In the genomic region with DNA sequence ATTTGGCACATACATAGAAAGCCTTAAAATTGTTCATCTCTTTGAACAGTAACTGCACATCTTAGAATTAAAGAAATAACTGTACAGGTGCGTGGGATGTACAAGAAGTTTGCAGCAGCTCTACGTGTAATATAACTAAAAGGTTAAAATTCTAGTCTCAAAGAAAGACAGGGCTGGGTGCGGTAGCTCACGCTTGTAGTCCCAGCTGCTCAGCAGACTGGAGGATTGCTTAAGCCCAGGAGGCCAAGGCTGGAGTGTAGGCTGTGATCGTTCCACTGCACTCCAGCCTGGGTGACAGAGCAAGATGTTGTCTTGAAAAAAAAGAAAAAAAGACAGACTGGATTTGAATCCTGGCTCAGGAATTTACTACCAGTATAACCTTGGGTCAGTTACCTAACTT, we compare ENCODE assay signal across 31 cellular contexts.
"Had no signal": no experiment of that assay in that cellular context is flagged by ENCODE, and none has a peak within 500 bp of the region (broad histone marks: within the 10 kb centered on the region; RNA-seq: fewer than 3 reads in every experiment).

No MANE protein-coding gene starts in this region.

- DNase-seq: activated B cell treated with CpG ODN at 0.5 μM for 24 hours; activated CD4-positive, alpha-beta memory T cell treated with anti-CD3 and anti-CD28 coated beads for 36 hours; activated CD4-positive, alpha-beta T cell treated with anti-CD3 and anti-CD28 coated beads for 4 hours; activated CD4-positive, alpha-beta T cell treated with anti-CD3 and anti-CD28 coated beads, Interleukin-2, amount 10 ng/mL, durations not matched to agents 24 days and 14 days; activated CD4-positive, alpha-beta T cell treated with anti-CD3 and anti-CD28 coated beads, Interleukin-2, amount 50 U/mL, for 1 hour; activated CD4-positive, alpha-beta T cell treated with anti-CD3 and anti-CD28 coated beads, Interleukin-2, amount 50 U/mL, for 4 hours; activated CD4-positive, CD25-positive, alpha-beta regulatory T cell treated with anti-CD3 and anti-CD28 coated beads, Interleukin-2, amount 50 U/mL, for 72 hours; activated CD8-positive, alpha-beta memory T cell treated with anti-CD3 and anti-CD28 coated beads, Interleukin-2, amount 50 U/mL, for 4 hours; activated CD8-positive, alpha-beta T cell treated with anti-CD3 and anti-CD28 coated beads for 36 hours; activated effector memory CD4-positive, alpha-beta T cell treated with Interleukin-2 at 50 U/mL for 16 hours; activated gamma-delta T cell; activated naive CD4-positive, alpha-beta T cell treated with anti-CD3 and anti-CD28 coated beads, Interleukin-2, amount 10 ng/mL, durations not matched to agents 7 days and 5 days; activated naive CD4-positive, alpha-beta T cell treated with Interleukin-2 at 50 U/mL for 16 hours; activated naive CD8-positive, alpha-beta T cell treated with anti-CD3 and anti-CD28 coated beads, Interleukin-2, amount 10 ng/mL, durations not matched to agents 7 days and 5 days; activated naive CD8-positive, alpha-beta T cell treated with anti-CD3 and anti-CD28 coated beads, Interleukin-2, amount 50 U/mL, for 24 hours; activated T-cell treated with anti-CD3 and anti-CD28 coated beads, Interleukin-2, amount 50 U/mL, for 24 hours; activated T-cell treated with anti-CD3 and anti-CD28 coated beads, Interleukin-2, amount 50 U/mL, for 48 hours; aorta; body of pancreas; brain microvascular endothelial cell; central memory CD4-positive, alpha-beta T cell; cerebellar nuclear complex; T-cell; T-helper 17 cell; T-helper 9 cell had no signal

- H3K4me1 ChIP-seq: breast epithelium had no signal

- H3K4me3 Mint-ChIP-seq: activated B cell treated with CpG ODN at 0.5 μM for 24 hours; activated CD4-positive, alpha-beta memory T cell treated with anti-CD3 and anti-CD28 coated beads for 36 hours; activated CD4-positive, alpha-beta T cell treated with anti-CD3 and anti-CD28 coated beads, Interleukin-2, amount 10 ng/mL, durations not matched to agents 24 days and 14 days; activated CD8-positive, alpha-beta T cell treated with anti-CD3 and anti-CD28 coated beads for 36 hours; activated naive CD4-positive, alpha-beta T cell treated with anti-CD3 and anti-CD28 coated beads, Interleukin-2, amount 10 ng/mL, durations not matched to agents 7 days and 5 days; activated naive CD4-positive, alpha-beta T cell treated with anti-CD3 and anti-CD28 coated beads, Interleukin-2, amount 50 U/mL, for 24 hours; activated naive CD8-positive, alpha-beta T cell; activated naive CD8-positive, alpha-beta T cell treated with anti-CD3 and anti-CD28 coated beads, Interleukin-2, amount 10 ng/mL, durations not matched to agents 7 days and 5 days; activated naive CD8-positive, alpha-beta T cell treated with anti-CD3 and anti-CD28 coated beads, Interleukin-2, amount 50 U/mL, for 24 hours; activated T-cell treated with anti-CD3 and anti-CD28 coated beads, Interleukin-2, amount 50 U/mL, for 24 hours; T-cell; T-helper 17 cell; T-helper 2 cell treated with Interferon-gamma antibody and Interleukin-4, amounts not matched to agents 5 μg/mL and 100 μg/mL, for 36 hours had no signal

- H3K27me3 ChIP-seq: body of pancreas, brain microvascular endothelial cell, breast epithelium had no signal

- H3K27me3 Mint-ChIP-seq: activated B cell treated with CpG ODN at 0.5 μM for 24 hours; activated CD4-positive, alpha-beta memory T cell treated with anti-CD3 and anti-CD28 coated beads for 36 hours; activated CD4-positive, alpha-beta T cell treated with anti-CD3 and anti-CD28 coated beads, Interleukin-2, amount 10 ng/mL, durations not matched to agents 24 days and 14 days; activated CD8-positive, alpha-beta T cell treated with anti-CD3 and anti-CD28 coated beads for 36 hours; activated naive CD4-positive, alpha-beta T cell treated with anti-CD3 and anti-CD28 coated beads, Interleukin-2, amount 10 ng/mL, durations not matched to agents 7 days and 5 days; activated naive CD4-positive, alpha-beta T cell treated with anti-CD3 and anti-CD28 coated beads, Interleukin-2, amount 50 U/mL, for 24 hours; activated naive CD8-positive, alpha-beta T cell; activated naive CD8-positive, alpha-beta T cell treated with anti-CD3 and anti-CD28 coated beads, Interleukin-2, amount 10 ng/mL, durations not matched to agents 7 days and 5 days; activated naive CD8-positive, alpha-beta T cell treated with anti-CD3 and anti-CD28 coated beads, Interleukin-2, amount 50 U/mL, for 24 hours; activated T-cell treated with anti-CD3 and anti-CD28 coated beads, Interleukin-2, amount 50 U/mL, for 24 hours; T-cell; T-helper 17 cell had no signal

- H3K9me3 ChIP-seq: body of pancreas, breast epithelium had no signal

- H3K27ac ChIP-seq: body of pancreas, brain microvascular endothelial cell, breast epithelium, VCaP had no signal

- H3K9me3 Mint-ChIP-seq: activated B cell treated with CpG ODN at 0.5 μM for 24 hours; activated CD4-positive, alpha-beta memory T cell treated with anti-CD3 and anti-CD28 coated beads for 36 hours; activated CD4-positive, alpha-beta T cell treated with anti-CD3 and anti-CD28 coated beads, Interleukin-2, amount 10 ng/mL, durations not matched to agents 24 days and 14 days; activated CD8-positive, alpha-beta T cell treated with anti-CD3 and anti-CD28 coated beads for 36 hours; activated naive CD4-positive, alpha-beta T cell treated with anti-CD3 and anti-CD28 coated beads, Interleukin-2, amount 10 ng/mL, durations not matched to agents 7 days and 5 days; activated naive CD4-positive, alpha-beta T cell treated with anti-CD3 and anti-CD28 coated beads, Interleukin-2, amount 50 U/mL, for 24 hours; activated naive CD8-positive, alpha-beta T cell treated with anti-CD3 and anti-CD28 coated beads, Interleukin-2, amount 10 ng/mL, durations not matched to agents 7 days and 5 days; activated naive CD8-positive, alpha-beta T cell treated with anti-CD3 and anti-CD28 coated beads, Interleukin-2, amount 50 U/mL, for 24 hours; activated T-cell treated with anti-CD3 and anti-CD28 coated beads, Interleukin-2, amount 50 U/mL, for 24 hours; activated T-helper 2 cell treated with anti-CD3 and anti-CD28 coated beads, Interferon-gamma antibody, Interleukin-2, Interleukin-4, amounts not matched to agents 10 μg/mL and 5 μg/mL and 100 μg/mL, durations not matched to agents 14 hours and 24 hours and 36 hours; T-cell; T-helper 2 cell treated with Interferon-gamma antibody and Interleukin-4, amounts not matched to agents 5 μg/mL and 100 μg/mL, for 36 hours had no signal

- ATAC-seq: activated CD8-positive, alpha-beta T cell treated with anti-CD3 and anti-CD28 coated beads for 36 hours; activated naive CD8-positive, alpha-beta T cell treated with anti-CD3 and anti-CD28 coated beads, Interleukin-2, amount 50 U/mL, for 24 hours; body of pancreas; T-cell; T-helper 17 cell had no signal

- H3K4me3 ChIP-seq: body of pancreas, breast epithelium had no signal

- H3K27ac Mint-ChIP-seq: activated B cell treated with CpG ODN at 0.5 μM for 24 hours; activated CD4-positive, alpha-beta memory T cell treated with anti-CD3 and anti-CD28 coated beads for 36 hours; activated CD4-positive, alpha-beta T cell treated with anti-CD3 and anti-CD28 coated beads, Interleukin-2, amount 10 ng/mL, durations not matched to agents 24 days and 14 days; activated CD8-positive, alpha-beta T cell treated with anti-CD3 and anti-CD28 coated beads for 36 hours; activated naive CD4-positive, alpha-beta T cell treated with anti-CD3 and anti-CD28 coated beads, Interleukin-2, amount 10 ng/mL, durations not matched to agents 7 days and 5 days; activated naive CD4-positive, alpha-beta T cell treated with anti-CD3 and anti-CD28 coated beads, Interleukin-2, amount 50 U/mL, for 24 hours; activated naive CD8-positive, alpha-beta T cell; activated naive CD8-positive, alpha-beta T cell treated with anti-CD3 and anti-CD28 coated beads, Interleukin-2, amount 10 ng/mL, durations not matched to agents 7 days and 5 days; activated naive CD8-positive, alpha-beta T cell treated with anti-CD3 and anti-CD28 coated beads, Interleukin-2, amount 50 U/mL, for 24 hours; activated T-cell treated with anti-CD3 and anti-CD28 coated beads, Interleukin-2, amount 50 U/mL, for 24 hours; activated T-helper 2 cell treated with anti-CD3 and anti-CD28 coated beads, Interferon-gamma antibody, Interleukin-2, Interleukin-4, amounts not matched to agents 10 μg/mL and 5 μg/mL and 100 μg/mL, durations not matched to agents 14 hours and 24 hours and 36 hours; T-cell; T-helper 17 cell; T-helper 2 cell treated with Interferon-gamma antibody and Interleukin-4, amounts not matched to agents 5 μg/mL and 100 μg/mL, for 36 hours had no signal
